Comparison of ENCODE assay signal across 29 cellular contexts in the genomic region with DNA sequence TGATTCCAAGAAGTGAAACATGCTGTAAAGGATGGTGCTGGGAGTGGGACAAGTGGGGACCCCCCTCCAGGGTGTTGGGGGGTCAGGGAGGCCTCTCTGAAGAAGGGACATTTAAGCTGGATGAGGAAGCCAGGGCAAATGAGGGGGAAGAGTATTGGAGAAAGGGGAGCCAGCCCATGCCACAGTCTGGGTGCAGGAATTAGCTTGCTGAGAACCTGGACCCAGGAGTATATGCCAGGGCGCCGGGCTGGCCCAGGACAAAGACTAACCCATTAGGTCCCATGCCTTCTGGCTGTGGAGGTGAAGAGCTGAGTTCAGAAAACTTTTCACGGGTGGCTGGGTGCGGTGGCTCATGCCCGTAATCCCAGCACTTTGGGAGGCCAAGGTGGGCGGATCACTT. TPM values are rescaled to one million over a fixed set of nuclear protein-coding genes. Genes with fewer than 3 reads are reported as not detected.
DNase-seq lines count a peak whose midpoint lies in the region; ATAC-seq, FAIRE-seq and TF ChIP-seq lines count a peak whose summit lies in the region.
"Had no signal": no experiment of that assay in that cellular context is flagged by ENCODE, and none has a peak within 500 bp of the region (broad histone marks: within the 10 kb centered on the region; RNA-seq: fewer than 3 reads in every experiment).

No MANE protein-coding gene starts in this region.

- DNase-seq in GM12891 (ENCODE audit: insufficient read length, low spot score) (no peak), NCI-H1930 (lab: John Stamatoyannopoulos, UW) (no peak), SIG-M5 (lab: John Stamatoyannopoulos, UW) (no peak), KBM-7 (no peak)
- no peak for DNase-seq in activated naive CD8-positive, alpha-beta T cell treated with anti-CD3 and anti-CD28 coated beads for 36 hours
- no peak for DNase-seq in naive thymus-derived CD4-positive, alpha-beta T cell
- DNase-seq: ACHN; activated CD4-positive, alpha-beta T cell treated with anti-CD3 and anti-CD28 coated beads, Interleukin-2, amount 50 U/mL, for 48 hours; amygdala; cortex of kidney; glutamatergic neuron; mammary epithelial cell; NCI-H1048; NCI-H187 treated with DMSO at 0.1 percent for 48 hours; NCI-H748 treated with DMSO at 0.1 percent for 48 hours; small intestine; stimulated activated CD4-positive, alpha-beta T cell treated with anti-CD3 and anti-CD28 coated beads, Interleukin-1b, Interleukin-23, amount 100 ng/mL, for 48 hours had no signal

- peak overlapping the region; percentile 49 for H3K27ac Mint-ChIP-seq in activated naive CD8-positive, alpha-beta T cell treated with anti-CD3 and anti-CD28 coated beads for 36 hours
- H3K27ac Mint-ChIP-seq in naive thymus-derived CD4-positive, alpha-beta T cell: peak overlapping the region in 5 of 9 donors; percentile 2 to 78 (median 51)

- CTCF ChIA-PET in naive thymus-derived CD4-positive, alpha-beta T cell (lab: Charles Lee): interaction anchor here (1.3 kb wide), 1 partner anchor 85 kb away, joined by 3 read pairs; no protein-coding TSS in a partner anchor

- H3K36me3 Mint-ChIP-seq in activated naive CD8-positive, alpha-beta T cell treated with anti-CD3 and anti-CD28 coated beads for 36 hours: peaks cover 34% of the 10 kb centered on the region
- H3K36me3 Mint-ChIP-seq in naive thymus-derived CD4-positive, alpha-beta T cell: peaks cover 11 to 49% (median 26%) of the 10 kb centered on the region in 5 donors

- peaks cover 4 to 53% (median 21%) of the 10 kb centered on the region in 11 experiments; a peak in 12 of 22 replicates for H4K20me1 ChIP-seq in BLaER1 treated with 17β-estradiol and CSF1 and Interleukin-3, amounts not matched to agents 10 nM and 100 nM

- peaks cover 3% of the 10 kb centered on the region for H3K9me3 Mint-ChIP-seq in activated naive CD8-positive, alpha-beta T cell treated with anti-CD3 and anti-CD28 coated beads for 36 hours
- peaks cover 0 to 10% (median 0%) of the 10 kb centered on the region in 11 donors for H3K9me3 Mint-ChIP-seq in naive thymus-derived CD4-positive, alpha-beta T cell

- H3K4me3 Mint-ChIP-seq in activated naive CD8-positive, alpha-beta T cell treated with anti-CD3 and anti-CD28 coated beads for 36 hours: no peak overlapping the region
- H3K4me3 Mint-ChIP-seq in naive thymus-derived CD4-positive, alpha-beta T cell: no peak overlapping the region

- no peak overlapping the region for H3K4me3 ChIP-seq in BLaER1 treated with 17β-estradiol and CSF1 and Interleukin-3, amounts not matched to agents 10 nM and 100 nM
- no peak overlapping the region for H3K4me3 ChIP-seq in naive thymus-derived CD4-positive, alpha-beta T cell (ENCODE audit: low read length)
- H3K4me3 ChIP-seq: BLaER1, suprapubic skin had no signal

- no peak for FAIRE-seq in GM12891 (lab: Jason Lieb, UNC)
- FAIRE-seq: bronchial epithelial cell, endothelial cell of umbilical vein, small intestine, urothelium cell line had no signal

- peaks cover 3 to 91% (median 42%) of the 10 kb centered on the region in 11 experiments; a peak in 18 of 22 replicates for H3K36me3 ChIP-seq in BLaER1 treated with 17β-estradiol and CSF1 and Interleukin-3, amounts not matched to agents 10 nM and 100 nM
- H3K36me3 ChIP-seq in naive thymus-derived CD4-positive, alpha-beta T cell (ENCODE audit: control insufficient read depth in 2 of 3, insufficient read depth in 3 of 3, low read length in 3 of 3): peaks cover 0 to 69% (median 12%) of the 10 kb centered on the region in 3 experiments
- H3K36me3 ChIP-seq: suprapubic skin had no signal

- peak overlapping the region in 2 of 11 experiments; percentile 63 to 92; a peak in 4 of 22 replicates for H3K27ac ChIP-seq in BLaER1 treated with 17β-estradiol and CSF1 and Interleukin-3, amounts not matched to agents 10 nM and 100 nM
- no peak overlapping the region for H3K27ac ChIP-seq in naive thymus-derived CD4-positive, alpha-beta T cell (ENCODE audit: low read depth, low read length)
- H3K27ac ChIP-seq: BLaER1, RWPE1, suprapubic skin, VCaP had no signal

- H3K4me1 Mint-ChIP-seq in activated naive CD8-positive, alpha-beta T cell treated with anti-CD3 and anti-CD28 coated beads for 36 hours: peaks cover 23% of the 10 kb centered on the region
- peaks cover 7 to 41% (median 22%) of the 10 kb centered on the region in 7 donors for H3K4me1 Mint-ChIP-seq in naive thymus-derived CD4-positive, alpha-beta T cell

- intact Hi-C loops in naive thymus-derived CD4-positive, alpha-beta T cell (cut with micrococcal nuclease): no loop called here

- H3K27me3 Mint-ChIP-seq in activated naive CD8-positive, alpha-beta T cell treated with anti-CD3 and anti-CD28 coated beads for 36 hours: no peaks in the 10 kb centered on the region
- no peaks in the 10 kb centered on the region for H3K27me3 Mint-ChIP-seq in naive thymus-derived CD4-positive, alpha-beta T cell

- H3K4me1 ChIP-seq in BLaER1 treated with 17β-estradiol and CSF1 and Interleukin-3, amounts not matched to agents 10 nM and 100 nM: peaks cover 14 to 98% (median 34%) of the 10 kb centered on the region in 10 experiments
- H3K4me1 ChIP-seq in naive thymus-derived CD4-positive, alpha-beta T cell (ENCODE audit: control insufficient read depth in 2 of 2, insufficient read depth in 2 of 2, low read length in 2 of 2): peaks cover 0 to 8% of the 10 kb centered on the region in 2 donors
- H3K4me1 ChIP-seq: suprapubic skin had no signal

- in situ Hi-C loops in KBM-7 (cut with MboI; ENCODE audit: low pct_unique_long_range_greater_than_20kb, low sequenced_read_pairs): no loop called here

- 0 out of 2 replicates have a peak, but pooled peaks have one; percentile 11 for TF ChIP-seq POLR2A in GM12891 (IDR thresholded peaks at IDR 0.05; ENCODE audit: low read depth, low read length)

- H3K27me3 ChIP-seq in BLaER1 treated with 17β-estradiol and CSF1 and Interleukin-3, amounts not matched to agents 10 nM and 100 nM: no peaks in the 10 kb centered on the region
- no peaks in the 10 kb centered on the region for H3K27me3 ChIP-seq in naive thymus-derived CD4-positive, alpha-beta T cell (ENCODE audit: control insufficient read depth in 2 of 2, insufficient read depth in 2 of 2, low read length in 2 of 2)
- H3K27me3 ChIP-seq: BLaER1 had no signal

- H3K4me2 ChIP-seq in BLaER1 treated with 17β-estradiol and CSF1 and Interleukin-3, amounts not matched to agents 10 nM and 100 nM: peak overlapping the region in 8 of 11 experiments; percentile 29 to 98 (median 51); a peak in 14 of 22 replicates

- ATAC-seq in naive thymus-derived CD4-positive, alpha-beta T cell: no peak
- no peak for ATAC-seq in GM18873 (IDR thresholded peaks at IDR 0.05; ENCODE audit: low FRiP score, unreplicated experiment)
- ATAC-seq: SK-N-SH treated with all-trans-retinoic acid at 6 μM for 48 hours had no signal

- POLR2A ChIA-PET in naive thymus-derived CD4-positive, alpha-beta T cell (lab: Charles Lee): interaction anchor here (0.9 kb wide), 1 partner anchor 50 kb away, joined by 3 read pairs; no protein-coding TSS in a partner anchor

- peak overlapping the region in 2 of 11 experiments; percentile 14 to 53; a peak in 2 of 22 replicates for H3K9ac ChIP-seq in BLaER1 treated with 17β-estradiol and CSF1 and Interleukin-3, amounts not matched to agents 10 nM and 100 nM
- H3K9ac ChIP-seq: BLaER1 had no signal

- H3K9me3 ChIP-seq in BLaER1 treated with 17β-estradiol and CSF1 and Interleukin-3, amounts not matched to agents 10 nM and 100 nM (replicated peaks in 1 of 11): peaks cover 8 to 17% (median 14%) of the 10 kb centered on the region in 11 experiments
- H3K9me3 ChIP-seq in naive thymus-derived CD4-positive, alpha-beta T cell (ENCODE audit: control insufficient read depth in 2 of 3, low read length in 3 of 3): no peaks in the 10 kb centered on the region
- H3K9me3 ChIP-seq: suprapubic skin had no signal

TF ChIP-seq in GM12891, 5 proteins besides CTCF, POLR2A, EP300 and RAD21:
- no peak for TF ChIP-seq PAX5 (IDR thresholded peaks at IDR 0.05; ENCODE audit: insufficient read depth, low read length, severe bottlenecking)
- no peak for TF ChIP-seq SPI1 (IDR thresholded peaks at IDR 0.05; ENCODE audit: low read depth, low read length)
- no peak for TF ChIP-seq TAF1 (IDR thresholded peaks at IDR 0.05; ENCODE audit: low read depth, low read length)
- TF ChIP-seq POLR2AphosphoS5 (IDR thresholded peaks at IDR 0.05; ENCODE audit: low read depth, low read length): peak; percentile 10; the same call in 1 of the 2 replicates
- no peak for TF ChIP-seq POU2F2 (IDR thresholded peaks at IDR 0.05; ENCODE audit: low read depth, low read length)

RNA-seq across cellular contexts. Expression of a gene that starts 45.6 kb away (rescaled TPM):
- 115 TPM for polyA plus RNA-seq in GM12891 (2012; ENCODE audit: low read depth, missing spikeins)
- 1 to 10 TPM in 1 of 2 experiments, under 1 TPM in 1; 0.88 to 1.0 TPM for total RNA-seq in activated naive CD8-positive, alpha-beta T cell treated with anti-CD3 and anti-CD28 coated beads for 36 hours
- total RNA-seq in naive thymus-derived CD4-positive, alpha-beta T cell: 10 to 100 TPM in 1 of 5 experiments, 1 to 10 TPM in 2, under 1 TPM in 2; 0.40 to 11.3 (median 1.1) TPM
- polyA plus RNA-seq in naive thymus-derived CD4-positive, alpha-beta T cell: under 1 TPM; 0.06 to 0.37 TPM
- total RNA-seq: bronchial epithelial cell, endothelial cell of umbilical vein, osteocyte, renal cortical epithelial cell had no signal
- polyA plus RNA-seq: endothelial cell of umbilical vein had no signal

RNA-seq across cellular contexts. Expression of a gene that starts 52.4 kb away (rescaled TPM):
- polyA plus RNA-seq in GM12891 (2012; ENCODE audit: low read depth, missing spikeins): 41.2 TPM
- total RNA-seq in activated naive CD8-positive, alpha-beta T cell treated with anti-CD3 and anti-CD28 coated beads for 36 hours: 10 to 100 TPM; 27.9 to 32.6 TPM
- 100 to 1,000 TPM in 2 of 5 experiments, 10 to 100 TPM in 3; 73.5 to 231 (median 77.6) TPM for total RNA-seq in naive thymus-derived CD4-positive, alpha-beta T cell
- 10 to 100 TPM; 18.0 to 47.6 TPM for polyA plus RNA-seq in naive thymus-derived CD4-positive, alpha-beta T cell
- total RNA-seq: bronchial epithelial cell, endothelial cell of umbilical vein, osteocyte, renal cortical epithelial cell had no signal
- polyA plus RNA-seq: endothelial cell of umbilical vein had no signal
